8 cellular contexts compared by ENCODE assay signal in genomic region chr6:75283907-75284284, GRCh38. TPM values are rescaled to one million over a fixed set of nuclear protein-coding genes. Genes with fewer than 3 reads are reported as not detected.
DNase-seq lines count a peak whose midpoint lies in the region; ATAC-seq and TF ChIP-seq lines count a peak whose summit lies in the region.

No MANE protein-coding gene starts in this region.

- H3K9me2 ChIP-seq in MM.1S (replicated peaks; ENCODE audit: insufficient read depth, low read length), result no peaks in the 10 kb centered on the region

- H3K9ac ChIP-seq in MM.1S (ENCODE audit: low read length), result peak overlapping the region; percentile 71

- H3K4me3 ChIP-seq in CD8-positive, alpha-beta memory T cell (ENCODE audit: low read length), result peak overlapping the region; percentile 91
- H3K4me3 ChIP-seq in MM.1S (ENCODE audit: low read length) (peak overlapping the region; percentile 85), neutrophil (ENCODE audit: low read depth in 1 of 2, low read length in 1 of 2) (peak overlapping the region; percentile 95)

- TF ChIP-seq CTCF in MM.1S (IDR thresholded peaks at IDR 0.05; ENCODE audit: low read length) (no peak), neutrophil (IDR thresholded peaks at IDR 0.05) (no peak)

- H3K9me3 Mint-ChIP-seq in CD8-positive, alpha-beta memory T cell, result no peaks in the 10 kb centered on the region
- no peaks in the 10 kb centered on the region for H3K9me3 Mint-ChIP-seq in activated naive CD8-positive, alpha-beta T cell treated with anti-CD3 and anti-CD28 coated beads for 36 hours

- H3K9me3 ChIP-seq in CD8-positive, alpha-beta memory T cell (ENCODE audit: low read length), result no peaks in the 10 kb centered on the region
- no peaks in the 10 kb centered on the region for H3K9me3 ChIP-seq in MM.1S (replicated peaks; ENCODE audit: insufficient read depth, low read length)
- H3K9me3 ChIP-seq in neutrophil, result no peaks in the 10 kb centered on the region

- no peaks in the 10 kb centered on the region for H3K36me3 ChIP-seq in CD8-positive, alpha-beta memory T cell (ENCODE audit: insufficient read depth, low read length)
- no peaks in the 10 kb centered on the region for H3K36me3 ChIP-seq in MM.1S (replicated peaks; ENCODE audit: insufficient read depth, low read length)
- no peaks in the 10 kb centered on the region for H3K36me3 ChIP-seq in neutrophil

- peaks cover 6% of the 10 kb centered on the region for H3F3A ChIP-seq in MM.1S (ENCODE audit: insufficient read depth, low read length)

- H3K27me3 ChIP-seq in CD8-positive, alpha-beta memory T cell (ENCODE audit: insufficient read depth, low read length, poor library complexity, severe bottlenecking), result no peaks in the 10 kb centered on the region
- H3K27me3 ChIP-seq in MM.1S (replicated peaks; ENCODE audit: insufficient read depth, low read length), result no peaks in the 10 kb centered on the region
- H3K27me3 ChIP-seq in neutrophil, result no peaks in the 10 kb centered on the region

- H3K27ac Mint-ChIP-seq in CD8-positive, alpha-beta memory T cell, result no peak overlapping the region
- H3K27ac Mint-ChIP-seq in activated naive CD8-positive, alpha-beta T cell treated with anti-CD3 and anti-CD28 coated beads for 36 hours, result no peak overlapping the region

- H3K4me2 ChIP-seq in MM.1S (ENCODE audit: low read depth, low read length), result peak overlapping the region; percentile 83

- DNase-seq in CD8-positive, alpha-beta memory T cell, result peak in 4 of 5 donors; percentile 2 to 53 (median 8)
- DNase-seq in MM.1S (no peak), NCI-H524 (lab: John Stamatoyannopoulos, UW) (no peak), HuH-7 (ENCODE audit: low spot score) (no peak)
- DNase-seq in effector CD4-positive, alpha-beta T cell, result peak; percentile 4
- DNase-seq in activated naive CD8-positive, alpha-beta T cell treated with anti-CD3 and anti-CD28 coated beads for 36 hours, result no peak

- POLR2A ChIA-PET in CD8-positive, alpha-beta memory T cell (lab: Charles Lee), result interaction anchor here (0.7 to 2.8 kb wide), 4 partner anchors 8 to 1630 kb away, joined by 3 to 10 read pairs (median 5); partner anchors contain the start of genes SENP6 and SLC17A5

- H3K27me3 Mint-ChIP-seq in CD8-positive, alpha-beta memory T cell, result no peaks in the 10 kb centered on the region
- H3K27me3 Mint-ChIP-seq in activated naive CD8-positive, alpha-beta T cell treated with anti-CD3 and anti-CD28 coated beads for 36 hours, result no peaks in the 10 kb centered on the region

- H3K36me3 Mint-ChIP-seq in CD8-positive, alpha-beta memory T cell, result no peaks in the 10 kb centered on the region
- peaks cover 14% of the 10 kb centered on the region for H3K36me3 Mint-ChIP-seq in activated naive CD8-positive, alpha-beta T cell treated with anti-CD3 and anti-CD28 coated beads for 36 hours

- H3K4me1 Mint-ChIP-seq in CD8-positive, alpha-beta memory T cell, result peaks cover 40 to 45% (median 44%) of the 10 kb centered on the region in 3 donors
- H3K4me1 Mint-ChIP-seq in activated naive CD8-positive, alpha-beta T cell treated with anti-CD3 and anti-CD28 coated beads for 36 hours, result peaks cover 47% of the 10 kb centered on the region

- H3K4me1 ChIP-seq in CD8-positive, alpha-beta memory T cell (ENCODE audit: insufficient read depth, low read length), result peaks cover 42% of the 10 kb centered on the region
- peaks cover 13% of the 10 kb centered on the region for H3K4me1 ChIP-seq in MM.1S (ENCODE audit: low read length)
- H3K4me1 ChIP-seq in neutrophil (ENCODE audit: control insufficient read depth in 1 of 2, insufficient read depth in 1 of 2, low read depth in 1 of 2, low read length in 1 of 2), result peaks cover 55 to 64% of the 10 kb centered on the region in 2 experiments

- H2AFZ ChIP-seq in MM.1S (ENCODE audit: low read length), result peak overlapping the region; percentile 71

- peak overlapping the region; percentile 76 for H3K27ac ChIP-seq in CD8-positive, alpha-beta memory T cell (ENCODE audit: low read depth, low read length)
- H3K27ac ChIP-seq in MM.1S (ENCODE audit: low read length) (peak overlapping the region; percentile 56; the same call in 1 of the 2 replicates), neutrophil (peak overlapping the region; percentile 92)

- H3K79me2 ChIP-seq in MM.1S (ENCODE audit: low read length), result peaks cover 57% of the 10 kb centered on the region

- ATAC-seq in HG02885 (IDR thresholded peaks at IDR 0.05; ENCODE audit: poor library complexity, unreplicated experiment), result no peak

- CTCF ChIA-PET in CD8-positive, alpha-beta memory T cell (lab: Charles Lee), result interaction anchor here (0.9 to 1.9 kb wide), 5 partner anchors 8 to 39 kb away, joined by 3 to 6 read pairs (median 4); no protein-coding TSS in a partner anchor

- H4K20me1 ChIP-seq in MM.1S (ENCODE audit: insufficient read depth, low read length), result peaks cover 5% of the 10 kb centered on the region; the same call in 1 of the 2 replicates

- no peak overlapping the region for H3K4me3 Mint-ChIP-seq in CD8-positive, alpha-beta memory T cell
- no peak overlapping the region for H3K4me3 Mint-ChIP-seq in activated naive CD8-positive, alpha-beta T cell treated with anti-CD3 and anti-CD28 coated beads for 36 hours

RNA-seq across cellular contexts. Expression of gene TMEM30A, which starts 0.7 kb away (rescaled TPM):
- total RNA-seq in CD8-positive, alpha-beta memory T cell, result 10 to 100 TPM; 54.8 to 61.8 TPM
- polyA plus RNA-seq in CD8-positive, alpha-beta memory T cell, result 56.3 TPM
- total RNA-seq in activated naive CD8-positive, alpha-beta T cell treated with anti-CD3 and anti-CD28 coated beads for 36 hours, result 10 to 100 TPM; 38.8 to 40.4 TPM

RNA-seq across cellular contexts. Expression of gene COX7A2, which starts 40.3 kb away (rescaled TPM):
- total RNA-seq in CD8-positive, alpha-beta memory T cell, result 100 to 1,000 TPM; 504 to 527 TPM
- polyA plus RNA-seq in CD8-positive, alpha-beta memory T cell, result 853 TPM
- 100 to 1,000 TPM; 489 to 495 TPM for total RNA-seq in activated naive CD8-positive, alpha-beta T cell treated with anti-CD3 and anti-CD28 coated beads for 36 hours

Comparison
In these comparisons a context has a peak if more than half of its experiments do, and no peak if none do; other contexts are left out.
1. DNase-seq: peak in CD8-positive, alpha-beta memory T cell (4 of 5) and effector CD4-positive, alpha-beta T cell (single experiment); none in MM.1S (single experiment), NCI-H524 (0 of 2), HuH-7 (single experiment) and activated naive CD8-positive, alpha-beta T cell treated with anti-CD3 and anti-CD28 coated beads for 36 hours (single experiment).
2. Peak in every context shown above with its lines, with median percentiles within 50 percentile points of each other: H3K27ac ChIP-seq and H3K4me3 ChIP-seq.